ENCODE assay signal across 1 cellular context in genomic region chr4:15853345-15853744, GRCh38.
TF ChIP-seq lines count a peak whose summit lies in the region.

No MANE protein-coding gene starts in this region.

TF ChIP-seq in K562, 482 proteins besides CTCF, POLR2A, EP300 and RAD21 (continued from another document):
- no peak for TF ChIP-seq HNRNPK (IDR thresholded peaks at IDR 0.05; ENCODE audit: low read depth, low read length, poor library complexity, severe bottlenecking)
